Comparison of ENCODE assay signal across 1 cellular context in the genomic region with DNA sequence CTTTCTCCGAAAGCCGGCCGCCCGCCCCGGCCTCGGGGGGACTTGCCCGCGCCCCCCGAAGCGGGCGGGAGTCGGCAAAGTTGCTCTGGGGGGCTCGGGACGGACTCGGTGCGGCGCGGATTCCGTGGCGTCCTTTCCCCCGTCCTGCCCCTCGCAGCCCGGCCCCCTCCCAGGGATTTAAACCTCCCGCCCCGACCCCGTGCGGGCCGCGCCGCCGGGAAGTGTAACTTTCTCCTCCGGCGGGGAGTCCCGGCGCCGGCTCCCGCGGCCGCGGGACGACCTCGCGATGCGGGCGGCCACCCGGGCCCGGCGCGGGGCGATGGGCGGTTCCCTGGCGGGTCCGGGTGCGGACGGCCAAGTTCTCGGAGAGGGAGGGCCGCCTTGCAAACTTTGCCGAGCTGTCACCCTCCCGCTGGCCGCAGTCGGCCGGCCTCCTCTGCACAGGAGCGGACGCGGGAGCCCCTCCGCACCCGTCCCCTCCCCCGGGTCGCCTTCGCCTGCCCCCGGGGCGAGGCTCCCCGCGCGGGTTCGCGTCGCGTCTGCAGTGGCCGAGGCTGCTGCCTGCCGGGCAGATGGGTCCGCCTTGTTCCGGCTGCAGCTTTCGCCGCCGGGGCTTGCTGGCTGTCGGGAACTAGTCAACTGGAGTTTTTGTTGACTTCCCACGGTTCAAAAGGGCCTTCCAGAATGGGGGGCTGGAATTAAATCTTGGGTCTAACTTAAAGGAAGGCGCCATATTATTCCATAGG.
TF ChIP-seq lines count a peak whose summit lies in the region.

No MANE protein-coding gene starts in this region.

TF ChIP-seq in HEK293, 187 proteins besides CTCF, POLR2A, EP300 and RAD21 (continued from another document):
- TF ChIP-seq RBAK (tag by site-specific recombination; IDR thresholded peaks at IDR 0.05): no peak
- TF ChIP-seq ZNF843 (tag by site-specific recombination; IDR thresholded peaks at IDR 0.05): no peak
- TF ChIP-seq ZSCAN23 (tag by site-specific recombination; IDR thresholded peaks at IDR 0.05): no peak
- no peak for TF ChIP-seq ZNF157 (tag by site-specific recombination; IDR thresholded peaks at IDR 0.05)
- TF ChIP-seq KLF9 (tag by site-specific recombination; IDR thresholded peaks at IDR 0.05; ENCODE audit: low read depth): 0 out of 2 replicates have a peak, but pooled peaks have one; percentile 41
- TF ChIP-seq KLF1 (tag by site-specific recombination; IDR thresholded peaks at IDR 0.05): 0 out of 2 replicates have a peak, but pooled peaks have one; percentile 29
- TF ChIP-seq ZNF37A (tag by site-specific recombination; IDR thresholded peaks at IDR 0.05): no peak
- no peak for TF ChIP-seq YY2 (tag by site-specific recombination; IDR thresholded peaks at IDR 0.05)
- no peak for TF ChIP-seq ZNF585B (tag by site-specific recombination; IDR thresholded peaks at IDR 0.05)
- no peak for TF ChIP-seq ZNF747 (tag by site-specific recombination; IDR thresholded peaks at IDR 0.05)
- no peak for TF ChIP-seq ZNF629 (tag by site-specific recombination; IDR thresholded peaks at IDR 0.05)
- TF ChIP-seq GLIS2 (tag by site-specific recombination; IDR thresholded peaks at IDR 0.05): peak; percentile 56; the same call in 1 of the 2 replicates
- no peak for TF ChIP-seq ZFP41 (tag by site-specific recombination; IDR thresholded peaks at IDR 0.05; ENCODE audit: borderline replicate concordance)
- TF ChIP-seq OSR2 (tag by site-specific recombination; IDR thresholded peaks at IDR 0.05): no peak
- TF ChIP-seq ZNF623 (tag by site-specific recombination; IDR thresholded peaks at IDR 0.05): no peak
- TF ChIP-seq SP2 (tag by site-specific recombination; IDR thresholded peaks at IDR 0.05): peak; percentile 36; the same call in 1 of the 2 replicates
- TF ChIP-seq PATZ1 (tag by site-specific recombination; IDR thresholded peaks at IDR 0.05): 0 out of 2 replicates have a peak, but pooled peaks have one; percentile 45
- TF ChIP-seq, protein P1, sequence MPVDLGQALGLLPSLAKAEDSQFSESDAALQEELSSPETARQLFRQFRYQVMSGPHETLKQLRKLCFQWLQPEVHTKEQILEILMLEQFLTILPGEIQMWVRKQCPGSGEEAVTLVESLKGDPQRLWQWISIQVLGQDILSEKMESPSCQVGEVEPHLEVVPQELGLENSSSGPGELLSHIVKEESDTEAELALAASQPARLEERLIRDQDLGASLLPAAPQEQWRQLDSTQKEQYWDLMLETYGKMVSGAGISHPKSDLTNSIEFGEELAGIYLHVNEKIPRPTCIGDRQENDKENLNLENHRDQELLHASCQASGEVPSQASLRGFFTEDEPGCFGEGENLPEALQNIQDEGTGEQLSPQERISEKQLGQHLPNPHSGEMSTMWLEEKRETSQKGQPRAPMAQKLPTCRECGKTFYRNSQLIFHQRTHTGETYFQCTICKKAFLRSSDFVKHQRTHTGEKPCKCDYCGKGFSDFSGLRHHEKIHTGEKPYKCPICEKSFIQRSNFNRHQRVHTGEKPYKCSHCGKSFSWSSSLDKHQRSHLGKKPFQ (tag by site-specific recombination; IDR thresholded peaks at IDR 0.05): no peak
- peak; percentile 31; the same call in 1 of the 2 replicates for TF ChIP-seq ZIC2 (tag by site-specific recombination; IDR thresholded peaks at IDR 0.05)
